Comparison of ENCODE assay signal across 1 cellular context in the genomic region with DNA sequence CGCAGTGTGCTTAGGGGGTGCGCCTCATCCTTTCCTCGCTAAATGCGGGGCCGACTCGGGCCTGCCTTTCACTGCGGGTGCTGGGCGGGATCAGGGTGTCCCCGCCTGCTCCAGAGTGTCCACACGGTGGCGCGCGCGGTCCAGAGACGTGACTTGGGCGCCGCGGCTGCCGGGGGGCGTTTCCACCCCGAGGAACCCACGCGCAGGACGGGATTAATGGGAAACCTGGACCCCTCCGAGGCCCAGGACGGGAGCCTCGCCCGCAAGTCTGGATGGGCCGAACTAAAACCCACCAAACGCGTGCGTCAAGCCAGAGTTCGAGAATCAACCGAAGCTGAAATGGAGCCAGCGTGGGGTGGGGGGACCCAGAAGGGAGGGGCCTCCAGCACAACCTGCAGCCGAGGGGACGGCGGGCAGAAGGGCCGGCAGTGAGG.
TF ChIP-seq lines count a peak whose summit lies in the region.

No MANE protein-coding gene starts in this region.

TF ChIP-seq in HepG2, 621 proteins besides CTCF, POLR2A, EP300 and RAD21 (continued from another document and continues in another):
- TF ChIP-seq, protein P1, sequence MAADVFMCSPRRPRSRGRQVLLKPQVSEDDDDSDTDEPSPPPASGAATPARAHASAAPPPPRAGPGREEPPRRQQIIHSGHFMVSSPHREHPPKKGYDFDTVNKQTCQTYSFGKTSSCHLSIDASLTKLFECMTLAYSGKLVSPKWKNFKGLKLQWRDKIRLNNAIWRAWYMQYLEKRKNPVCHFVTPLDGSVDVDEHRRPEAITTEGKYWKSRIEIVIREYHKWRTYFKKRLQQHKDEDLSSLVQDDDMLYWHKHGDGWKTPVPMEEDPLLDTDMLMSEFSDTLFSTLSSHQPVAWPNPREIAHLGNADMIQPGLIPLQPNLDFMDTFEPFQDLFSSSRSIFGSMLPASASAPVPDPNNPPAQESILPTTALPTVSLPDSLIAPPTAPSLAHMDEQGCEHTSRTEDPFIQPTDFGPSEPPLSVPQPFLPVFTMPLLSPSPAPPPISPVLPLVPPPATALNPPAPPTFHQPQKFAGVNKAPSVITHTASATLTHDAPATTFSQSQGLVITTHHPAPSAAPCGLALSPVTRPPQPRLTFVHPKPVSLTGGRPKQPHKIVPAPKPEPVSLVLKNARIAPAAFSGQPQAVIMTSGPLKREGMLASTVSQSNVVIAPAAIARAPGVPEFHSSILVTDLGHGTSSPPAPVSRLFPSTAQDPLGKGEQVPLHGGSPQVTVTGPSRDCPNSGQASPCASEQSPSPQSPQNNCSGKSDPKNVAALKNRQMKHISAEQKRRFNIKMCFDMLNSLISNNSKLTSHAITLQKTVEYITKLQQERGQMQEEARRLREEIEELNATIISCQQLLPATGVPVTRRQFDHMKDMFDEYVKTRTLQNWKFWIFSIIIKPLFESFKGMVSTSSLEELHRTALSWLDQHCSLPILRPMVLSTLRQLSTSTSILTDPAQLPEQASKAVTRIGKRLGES (CRISPR knock-in tag; IDR thresholded peaks at IDR 0.05; ENCODE audit: borderline replicate concordance), result no peak
- TF ChIP-seq, protein P2, sequence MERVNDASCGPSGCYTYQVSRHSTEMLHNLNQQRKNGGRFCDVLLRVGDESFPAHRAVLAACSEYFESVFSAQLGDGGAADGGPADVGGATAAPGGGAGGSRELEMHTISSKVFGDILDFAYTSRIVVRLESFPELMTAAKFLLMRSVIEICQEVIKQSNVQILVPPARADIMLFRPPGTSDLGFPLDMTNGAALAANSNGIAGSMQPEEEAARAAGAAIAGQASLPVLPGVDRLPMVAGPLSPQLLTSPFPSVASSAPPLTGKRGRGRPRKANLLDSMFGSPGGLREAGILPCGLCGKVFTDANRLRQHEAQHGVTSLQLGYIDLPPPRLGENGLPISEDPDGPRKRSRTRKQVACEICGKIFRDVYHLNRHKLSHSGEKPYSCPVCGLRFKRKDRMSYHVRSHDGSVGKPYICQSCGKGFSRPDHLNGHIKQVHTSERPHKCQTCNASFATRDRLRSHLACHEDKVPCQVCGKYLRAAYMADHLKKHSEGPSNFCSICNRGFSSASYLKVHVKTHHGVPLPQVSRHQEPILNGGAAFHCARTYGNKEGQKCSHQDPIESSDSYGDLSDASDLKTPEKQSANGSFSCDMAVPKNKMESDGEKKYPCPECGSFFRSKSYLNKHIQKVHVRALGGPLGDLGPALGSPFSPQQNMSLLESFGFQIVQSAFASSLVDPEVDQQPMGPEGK (CRISPR knock-in tag; IDR thresholded peaks at IDR 0.05), result peak; percentile 68
- TF ChIP-seq RAD51 (IDR thresholded peaks at IDR 0.05; ENCODE audit: borderline replicate concordance) (no peak), ZNF839 (CRISPR knock-in tag; IDR thresholded peaks at IDR 0.05; ENCODE audit: borderline replicate concordance) (no peak), ELF3 (CRISPR knock-in tag; IDR thresholded peaks at IDR 0.05) (peak; percentile 27; the same call in 1 of the 2 replicates), ZFP82 (CRISPR knock-in tag; IDR thresholded peaks at IDR 0.05; ENCODE audit: borderline replicate concordance) (no peak), ZNF441 (CRISPR knock-in tag; IDR thresholded peaks at IDR 0.05; ENCODE audit: borderline replicate concordance) (no peak), ZNF589 (CRISPR knock-in tag; conservative IDR thresholded peaks at IDR 0.05) (peak; percentile 78; the same call in 1 of the 2 replicates), HOXA5 (CRISPR knock-in tag; IDR thresholded peaks at IDR 0.05) (peak; percentile 64), ZNF292 (CRISPR knock-in tag; IDR thresholded peaks at IDR 0.05; ENCODE audit: borderline replicate concordance, low read depth) (peak; percentile 18; the same call in 1 of the 2 replicates), KAT2B (IDR thresholded peaks at IDR 0.05; ENCODE audit: borderline replicate concordance, low read depth, low read length) (no peak), RORA (CRISPR knock-in tag; IDR thresholded peaks at IDR 0.05) (no peak), ZFP36L1 (CRISPR knock-in tag; IDR thresholded peaks at IDR 0.05) (no peak), AHR (CRISPR knock-in tag; IDR thresholded peaks at IDR 0.05) (0 out of 2 replicates have a peak, but pooled peaks have one; percentile 58), ZNF563 (CRISPR knock-in tag; IDR thresholded peaks at IDR 0.05) (peak; percentile 33; the same call in 1 of the 2 replicates), ARNT2 (CRISPR knock-in tag; IDR thresholded peaks at IDR 0.05; ENCODE audit: low read depth) (peak; percentile 35; the same call in 1 of the 2 replicates), DMAP1 (CRISPR knock-in tag; IDR thresholded peaks at IDR 0.05) (peak; percentile 51), SCMH1 (CRISPR knock-in tag; IDR thresholded peaks at IDR 0.05; ENCODE audit: borderline replicate concordance) (no peak), ZMYM2 (CRISPR knock-in tag; IDR thresholded peaks at IDR 0.05) (peak; percentile 16), GPN1 (CRISPR knock-in tag; IDR thresholded peaks at IDR 0.05; ENCODE audit: borderline replicate concordance) (no peak), FOXA3 (CRISPR knock-in tag; IDR thresholded peaks at IDR 0.05) (0 out of 2 replicates have a peak, but pooled peaks have one; percentile 23), SMC3 (IDR thresholded peaks at IDR 0.05; ENCODE audit: low read length) (peak; percentile 25; the same call in 1 of the 2 replicates), KLF9 (CRISPR knock-in tag; IDR thresholded peaks at IDR 0.05; ENCODE audit: low read depth) (peak; percentile 96), ZZZ3 (CRISPR knock-in tag; IDR thresholded peaks at IDR 0.05; ENCODE audit: borderline replicate concordance) (0 out of 2 replicates have a peak, but pooled peaks have one; percentile 10), KLF16 (CRISPR knock-in tag; IDR thresholded peaks at IDR 0.05) (peak in 1 of 2 experiments; percentile 92; a peak in 2 of 4 replicates), TEAD3 (CRISPR knock-in tag; optimal IDR thresholded peaks at IDR 0.05; ENCODE audit: borderline replicate concordance) (peak; percentile 45), SIX1 (CRISPR knock-in tag; IDR thresholded peaks at IDR 0.05; ENCODE audit: borderline replicate concordance) (no peak), SNAI1 (CRISPR knock-in tag; IDR thresholded peaks at IDR 0.05; ENCODE audit: borderline replicate concordance) (no peak), EED (CRISPR knock-in tag; IDR thresholded peaks at IDR 0.05) (peak; percentile 91), TARDBP (CRISPR knock-in tag; IDR thresholded peaks at IDR 0.05) (peak; percentile 70; the same call in 1 of the 2 replicates), ZNF703 (CRISPR knock-in tag; IDR thresholded peaks at IDR 0.05; ENCODE audit: borderline replicate concordance) (no peak), CEBPG (CRISPR knock-in tag; IDR thresholded peaks at IDR 0.05) (peak; percentile 7; the same call in 1 of the 2 replicates), NR2C2 (CRISPR knock-in tag; IDR thresholded peaks at IDR 0.05; ENCODE audit: borderline replicate concordance) (no peak), ZNF768 (CRISPR knock-in tag; IDR thresholded peaks at IDR 0.05) (peak; percentile 53; the same call in 1 of the 2 replicates), HDAC1 (CRISPR knock-in tag; IDR thresholded peaks at IDR 0.05) (peak; percentile 67; the same call in 1 of the 2 replicates), ZMYM4 (CRISPR knock-in tag; IDR thresholded peaks at IDR 0.05) (no peak), CCDC6 (CRISPR knock-in tag; IDR thresholded peaks at IDR 0.05) (no peak), ZNF205 (CRISPR knock-in tag; IDR thresholded peaks at IDR 0.05) (peak; percentile 35; the same call in 1 of the 2 replicates), ZNF44 (CRISPR knock-in tag; IDR thresholded peaks at IDR 0.05) (0 out of 2 replicates have a peak, but pooled peaks have one; percentile 14), ZNF83 (CRISPR knock-in tag; IDR thresholded peaks at IDR 0.05; ENCODE audit: borderline replicate concordance) (peak; percentile 50; the same call in 1 of the 2 replicates), KDM2A (CRISPR knock-in tag; IDR thresholded peaks at IDR 0.05; ENCODE audit: borderline replicate concordance, low read depth) (peak; percentile 55; the same call in 1 of the 2 replicates), THYN1 (CRISPR knock-in tag; IDR thresholded peaks at IDR 0.05; ENCODE audit: borderline replicate concordance, low read depth) (no peak), ZNF136 (CRISPR knock-in tag; IDR thresholded peaks at IDR 0.05; ENCODE audit: low read depth) (no peak), FOXC1 (CRISPR knock-in tag; IDR thresholded peaks at IDR 0.05; ENCODE audit: borderline replicate concordance) (peak; percentile 19; the same call in 1 of the 2 replicates)
- TF ChIP-seq, protein P3, sequence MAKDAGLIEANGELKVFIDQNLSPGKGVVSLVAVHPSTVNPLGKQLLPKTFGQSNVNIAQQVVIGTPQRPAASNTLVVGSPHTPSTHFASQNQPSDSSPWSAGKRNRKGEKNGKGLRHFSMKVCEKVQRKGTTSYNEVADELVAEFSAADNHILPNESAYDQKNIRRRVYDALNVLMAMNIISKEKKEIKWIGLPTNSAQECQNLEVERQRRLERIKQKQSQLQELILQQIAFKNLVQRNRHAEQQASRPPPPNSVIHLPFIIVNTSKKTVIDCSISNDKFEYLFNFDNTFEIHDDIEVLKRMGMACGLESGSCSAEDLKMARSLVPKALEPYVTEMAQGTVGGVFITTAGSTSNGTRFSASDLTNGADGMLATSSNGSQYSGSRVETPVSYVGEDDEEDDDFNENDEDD (CRISPR knock-in tag; IDR thresholded peaks at IDR 0.05; ENCODE audit: borderline replicate concordance), result peak; percentile 58; the same call in 1 of the 2 replicates
- TF ChIP-seq, protein P4, sequence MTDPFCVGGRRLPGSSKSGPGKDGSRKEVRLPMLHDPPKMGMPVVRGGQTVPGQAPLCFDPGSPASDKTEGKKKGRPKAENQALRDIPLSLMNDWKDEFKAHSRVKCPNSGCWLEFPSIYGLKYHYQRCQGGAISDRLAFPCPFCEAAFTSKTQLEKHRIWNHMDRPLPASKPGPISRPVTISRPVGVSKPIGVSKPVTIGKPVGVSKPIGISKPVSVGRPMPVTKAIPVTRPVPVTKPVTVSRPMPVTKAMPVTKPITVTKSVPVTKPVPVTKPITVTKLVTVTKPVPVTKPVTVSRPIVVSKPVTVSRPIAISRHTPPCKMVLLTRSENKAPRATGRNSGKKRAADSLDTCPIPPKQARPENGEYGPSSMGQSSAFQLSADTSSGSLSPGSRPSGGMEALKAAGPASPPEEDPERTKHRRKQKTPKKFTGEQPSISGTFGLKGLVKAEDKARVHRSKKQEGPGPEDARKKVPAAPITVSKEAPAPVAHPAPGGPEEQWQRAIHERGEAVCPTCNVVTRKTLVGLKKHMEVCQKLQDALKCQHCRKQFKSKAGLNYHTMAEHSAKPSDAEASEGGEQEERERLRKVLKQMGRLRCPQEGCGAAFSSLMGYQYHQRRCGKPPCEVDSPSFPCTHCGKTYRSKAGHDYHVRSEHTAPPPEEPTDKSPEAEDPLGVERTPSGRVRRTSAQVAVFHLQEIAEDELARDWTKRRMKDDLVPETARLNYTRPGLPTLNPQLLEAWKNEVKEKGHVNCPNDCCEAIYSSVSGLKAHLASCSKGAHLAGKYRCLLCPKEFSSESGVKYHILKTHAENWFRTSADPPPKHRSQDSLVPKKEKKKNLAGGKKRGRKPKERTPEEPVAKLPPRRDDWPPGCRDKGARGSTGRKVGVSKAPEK (CRISPR knock-in tag; IDR thresholded peaks at IDR 0.05; ENCODE audit: borderline replicate concordance), result peak; percentile 78; the same call in 1 of the 2 replicates
- TF ChIP-seq, protein P5, sequence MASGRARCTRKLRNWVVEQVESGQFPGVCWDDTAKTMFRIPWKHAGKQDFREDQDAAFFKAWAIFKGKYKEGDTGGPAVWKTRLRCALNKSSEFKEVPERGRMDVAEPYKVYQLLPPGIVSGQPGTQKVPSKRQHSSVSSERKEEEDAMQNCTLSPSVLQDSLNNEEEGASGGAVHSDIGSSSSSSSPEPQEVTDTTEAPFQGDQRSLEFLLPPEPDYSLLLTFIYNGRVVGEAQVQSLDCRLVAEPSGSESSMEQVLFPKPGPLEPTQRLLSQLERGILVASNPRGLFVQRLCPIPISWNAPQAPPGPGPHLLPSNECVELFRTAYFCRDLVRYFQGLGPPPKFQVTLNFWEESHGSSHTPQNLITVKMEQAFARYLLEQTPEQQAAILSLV (CRISPR knock-in tag; IDR thresholded peaks at IDR 0.05; ENCODE audit: borderline replicate concordance), result 0 out of 2 replicates have a peak, but pooled peaks have one; percentile 35
- TF ChIP-seq, protein P6, sequence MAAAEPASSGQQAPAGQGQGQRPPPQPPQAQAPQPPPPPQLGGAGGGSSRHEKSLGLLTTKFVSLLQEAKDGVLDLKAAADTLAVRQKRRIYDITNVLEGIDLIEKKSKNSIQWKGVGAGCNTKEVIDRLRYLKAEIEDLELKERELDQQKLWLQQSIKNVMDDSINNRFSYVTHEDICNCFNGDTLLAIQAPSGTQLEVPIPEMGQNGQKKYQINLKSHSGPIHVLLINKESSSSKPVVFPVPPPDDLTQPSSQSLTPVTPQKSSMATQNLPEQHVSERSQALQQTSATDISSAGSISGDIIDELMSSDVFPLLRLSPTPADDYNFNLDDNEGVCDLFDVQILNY (CRISPR knock-in tag; conservative IDR thresholded peaks at IDR 0.05), result peak; percentile 64; the same call in 1 of the 2 replicates
- TF ChIP-seq, protein P7, sequence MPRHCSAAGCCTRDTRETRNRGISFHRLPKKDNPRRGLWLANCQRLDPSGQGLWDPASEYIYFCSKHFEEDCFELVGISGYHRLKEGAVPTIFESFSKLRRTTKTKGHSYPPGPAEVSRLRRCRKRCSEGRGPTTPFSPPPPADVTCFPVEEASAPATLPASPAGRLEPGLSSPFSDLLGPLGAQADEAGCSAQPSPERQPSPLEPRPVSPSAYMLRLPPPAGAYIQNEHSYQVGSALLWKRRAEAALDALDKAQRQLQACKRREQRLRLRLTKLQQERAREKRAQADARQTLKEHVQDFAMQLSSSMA (CRISPR knock-in tag; IDR thresholded peaks at IDR 0.05), result 0 out of 2 replicates have a peak, but pooled peaks have one; percentile 52
- TF ChIP-seq, protein P8, sequence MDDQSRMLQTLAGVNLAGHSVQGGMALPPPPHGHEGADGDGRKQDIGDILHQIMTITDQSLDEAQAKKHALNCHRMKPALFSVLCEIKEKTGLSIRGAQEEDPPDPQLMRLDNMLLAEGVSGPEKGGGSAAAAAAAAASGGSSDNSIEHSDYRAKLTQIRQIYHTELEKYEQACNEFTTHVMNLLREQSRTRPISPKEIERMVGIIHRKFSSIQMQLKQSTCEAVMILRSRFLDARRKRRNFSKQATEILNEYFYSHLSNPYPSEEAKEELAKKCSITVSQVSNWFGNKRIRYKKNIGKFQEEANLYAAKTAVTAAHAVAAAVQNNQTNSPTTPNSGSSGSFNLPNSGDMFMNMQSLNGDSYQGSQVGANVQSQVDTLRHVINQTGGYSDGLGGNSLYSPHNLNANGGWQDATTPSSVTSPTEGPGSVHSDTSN (CRISPR knock-in tag; IDR thresholded peaks at IDR 0.05; ENCODE audit: borderline replicate concordance), result no peak
- TF ChIP-seq, protein P9, sequence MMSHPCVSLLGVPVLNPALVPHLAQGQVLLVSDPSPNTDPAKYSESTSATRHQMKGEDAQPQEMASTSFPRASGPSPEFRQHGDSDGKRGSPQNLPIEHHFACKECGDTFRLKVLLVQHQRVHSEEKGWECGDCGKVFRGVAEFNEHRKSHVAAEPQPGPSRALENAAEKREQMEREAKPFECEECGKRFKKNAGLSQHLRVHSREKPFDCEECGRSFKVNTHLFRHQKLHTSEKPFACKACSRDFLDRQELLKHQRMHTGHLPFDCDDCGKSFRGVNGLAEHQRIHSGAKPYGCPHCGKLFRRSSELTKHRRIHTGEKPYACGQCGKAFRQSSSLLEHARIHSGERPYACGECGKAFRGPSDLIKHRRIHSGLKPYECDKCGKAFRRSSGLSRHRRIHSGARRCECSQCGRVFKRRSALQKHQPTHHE (CRISPR knock-in tag; IDR thresholded peaks at IDR 0.05; ENCODE audit: borderline replicate concordance), result 0 out of 2 replicates have a peak, but pooled peaks have one; percentile 56
